ENCODE assay signal across 1 cellular context in the genomic region with DNA sequence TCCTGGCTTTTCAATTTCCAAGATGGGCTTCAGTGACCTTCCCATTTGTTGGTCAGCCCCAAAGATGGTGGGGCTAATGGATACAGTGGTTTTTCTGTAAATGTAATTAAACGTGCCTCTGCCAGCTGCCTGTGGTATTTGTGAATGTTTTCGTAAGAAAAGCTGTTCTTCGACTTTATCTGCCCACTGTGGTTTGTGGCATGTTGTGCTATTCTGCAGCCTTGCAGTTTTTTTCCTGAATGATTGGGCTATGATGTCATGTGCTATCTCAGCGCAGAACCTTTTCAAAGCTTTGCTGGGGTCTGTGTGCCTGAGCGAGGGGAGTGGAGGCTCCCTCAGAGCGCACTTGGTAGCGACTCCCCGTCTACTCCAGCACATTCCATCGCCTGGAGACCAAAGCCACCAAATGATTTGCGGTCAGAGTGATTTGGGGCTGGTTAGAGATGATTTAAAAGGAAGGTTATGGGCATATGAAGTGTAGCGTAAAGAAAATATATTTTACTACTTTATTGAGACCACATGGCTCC.
TF ChIP-seq lines count a peak whose summit lies in the region.

No MANE protein-coding gene starts in this region.

TF ChIP-seq in HEK293, 187 proteins besides CTCF, POLR2A, EP300 and RAD21 (continued from another document and continues in another):
- TF ChIP-seq ZSCAN16 (tag by site-specific recombination; IDR thresholded peaks at IDR 0.05): peak; percentile 53; the same call in 1 of the 2 replicates
- TF ChIP-seq ZNF138 (tag by site-specific recombination; IDR thresholded peaks at IDR 0.05; ENCODE audit: borderline replicate concordance): no peak
- TF ChIP-seq ZNF18 (tag by site-specific recombination; IDR thresholded peaks at IDR 0.05): peak; percentile 63
- TF ChIP-seq MYNN (tag by site-specific recombination; IDR thresholded peaks at IDR 0.05; ENCODE audit: borderline replicate concordance): no peak
- TF ChIP-seq SCRT2 (tag by site-specific recombination; IDR thresholded peaks at IDR 0.05): no peak
- 0 out of 2 replicates have a peak, but pooled peaks have one; percentile 12 for TF ChIP-seq ZBTB48 (tag by site-specific recombination; IDR thresholded peaks at IDR 0.05)
- peak; percentile 95 for TF ChIP-seq ZXDB (tag by site-specific recombination; IDR thresholded peaks at IDR 0.05)
- peak; percentile 48; the same call in 1 of the 2 replicates for TF ChIP-seq TCF7L2 (IDR thresholded peaks at IDR 0.05; ENCODE audit: borderline replicate concordance, low read depth, low read length)
- TF ChIP-seq, protein P1, sequence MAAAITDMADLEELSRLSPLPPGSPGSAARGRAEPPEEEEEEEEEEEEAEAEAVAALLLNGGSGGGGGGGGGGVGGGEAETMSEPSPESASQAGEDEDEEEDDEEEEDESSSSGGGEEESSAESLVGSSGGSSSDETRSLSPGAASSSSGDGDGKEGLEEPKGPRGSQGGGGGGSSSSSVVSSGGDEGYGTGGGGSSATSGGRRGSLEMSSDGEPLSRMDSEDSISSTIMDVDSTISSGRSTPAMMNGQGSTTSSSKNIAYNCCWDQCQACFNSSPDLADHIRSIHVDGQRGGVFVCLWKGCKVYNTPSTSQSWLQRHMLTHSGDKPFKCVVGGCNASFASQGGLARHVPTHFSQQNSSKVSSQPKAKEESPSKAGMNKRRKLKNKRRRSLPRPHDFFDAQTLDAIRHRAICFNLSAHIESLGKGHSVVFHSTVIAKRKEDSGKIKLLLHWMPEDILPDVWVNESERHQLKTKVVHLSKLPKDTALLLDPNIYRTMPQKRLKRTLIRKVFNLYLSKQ (tag by site-specific recombination; IDR thresholded peaks at IDR 0.05; ENCODE audit: borderline replicate concordance): no peak
- no peak for TF ChIP-seq ZNF174 (tag by site-specific recombination; IDR thresholded peaks at IDR 0.05)
- no peak for TF ChIP-seq ZNF169 (tag by site-specific recombination; IDR thresholded peaks at IDR 0.05)
- TF ChIP-seq, protein P2, sequence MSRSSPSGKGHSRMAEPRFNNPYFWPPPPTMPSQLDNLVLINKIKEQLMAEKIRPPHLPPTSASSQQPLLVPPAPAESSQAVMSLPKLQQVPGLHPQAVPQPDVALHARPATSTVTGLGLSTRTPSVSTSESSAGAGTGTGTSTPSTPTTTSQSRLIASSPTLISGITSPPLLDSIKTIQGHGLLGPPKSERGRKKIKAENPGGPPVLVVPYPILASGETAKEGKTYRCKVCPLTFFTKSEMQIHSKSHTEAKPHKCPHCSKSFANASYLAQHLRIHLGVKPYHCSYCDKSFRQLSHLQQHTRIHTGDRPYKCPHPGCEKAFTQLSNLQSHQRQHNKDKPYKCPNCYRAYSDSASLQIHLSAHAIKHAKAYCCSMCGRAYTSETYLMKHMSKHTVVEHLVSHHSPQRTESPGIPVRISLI (tag by site-specific recombination; IDR thresholded peaks at IDR 0.05): peak; percentile 97
- peak; percentile 43; the same call in 1 of the 2 replicates for TF ChIP-seq ZFP37 (tag by site-specific recombination; IDR thresholded peaks at IDR 0.05)
- no peak for TF ChIP-seq ZNF214 (tag by site-specific recombination; IDR thresholded peaks at IDR 0.05; ENCODE audit: borderline replicate concordance)
- TF ChIP-seq SP7 (tag by site-specific recombination; IDR thresholded peaks at IDR 0.05): peak; percentile 89
- TF ChIP-seq, protein P3, sequence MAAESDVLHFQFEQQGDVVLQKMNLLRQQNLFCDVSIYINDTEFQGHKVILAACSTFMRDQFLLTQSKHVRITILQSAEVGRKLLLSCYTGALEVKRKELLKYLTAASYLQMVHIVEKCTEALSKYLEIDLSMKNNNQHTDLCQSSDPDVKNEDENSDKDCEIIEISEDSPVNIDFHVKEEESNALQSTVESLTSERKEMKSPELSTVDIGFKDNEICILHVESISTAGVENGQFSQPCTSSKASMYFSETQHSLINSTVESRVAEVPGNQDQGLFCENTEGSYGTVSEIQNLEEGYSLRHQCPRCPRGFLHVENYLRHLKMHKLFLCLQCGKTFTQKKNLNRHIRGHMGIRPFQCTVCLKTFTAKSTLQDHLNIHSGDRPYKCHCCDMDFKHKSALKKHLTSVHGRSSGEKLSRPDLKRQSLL (tag by site-specific recombination; IDR thresholded peaks at IDR 0.05): peak; percentile 49; the same call in 1 of the 2 replicates
- peak; percentile 58; the same call in 1 of the 2 replicates for TF ChIP-seq ZBTB8A (tag by site-specific recombination; IDR thresholded peaks at IDR 0.05)
- peak; percentile 90 for TF ChIP-seq KLF10 (tag by site-specific recombination; IDR thresholded peaks at IDR 0.05)
- TF ChIP-seq HOXA7 (CRISPR knock-in tag; IDR thresholded peaks at IDR 0.05; ENCODE audit: borderline replicate concordance): no peak
- no peak for TF ChIP-seq ZFHX2 (tag by site-specific recombination; conservative IDR thresholded peaks at IDR 0.05)
- no peak for TF ChIP-seq ZNF155 (tag by site-specific recombination; IDR thresholded peaks at IDR 0.05)
- TF ChIP-seq ZNF341 (tag by site-specific recombination; IDR thresholded peaks at IDR 0.05; ENCODE audit: low read depth): peak; percentile 84
- TF ChIP-seq ZNF157 (tag by site-specific recombination; IDR thresholded peaks at IDR 0.05): no peak
- TF ChIP-seq, protein P4, sequence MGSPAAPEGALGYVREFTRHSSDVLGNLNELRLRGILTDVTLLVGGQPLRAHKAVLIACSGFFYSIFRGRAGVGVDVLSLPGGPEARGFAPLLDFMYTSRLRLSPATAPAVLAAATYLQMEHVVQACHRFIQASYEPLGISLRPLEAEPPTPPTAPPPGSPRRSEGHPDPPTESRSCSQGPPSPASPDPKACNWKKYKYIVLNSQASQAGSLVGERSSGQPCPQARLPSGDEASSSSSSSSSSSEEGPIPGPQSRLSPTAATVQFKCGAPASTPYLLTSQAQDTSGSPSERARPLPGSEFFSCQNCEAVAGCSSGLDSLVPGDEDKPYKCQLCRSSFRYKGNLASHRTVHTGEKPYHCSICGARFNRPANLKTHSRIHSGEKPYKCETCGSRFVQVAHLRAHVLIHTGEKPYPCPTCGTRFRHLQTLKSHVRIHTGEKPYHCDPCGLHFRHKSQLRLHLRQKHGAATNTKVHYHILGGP (tag by site-specific recombination; IDR thresholded peaks at IDR 0.05): no peak
- TF ChIP-seq, protein P5, sequence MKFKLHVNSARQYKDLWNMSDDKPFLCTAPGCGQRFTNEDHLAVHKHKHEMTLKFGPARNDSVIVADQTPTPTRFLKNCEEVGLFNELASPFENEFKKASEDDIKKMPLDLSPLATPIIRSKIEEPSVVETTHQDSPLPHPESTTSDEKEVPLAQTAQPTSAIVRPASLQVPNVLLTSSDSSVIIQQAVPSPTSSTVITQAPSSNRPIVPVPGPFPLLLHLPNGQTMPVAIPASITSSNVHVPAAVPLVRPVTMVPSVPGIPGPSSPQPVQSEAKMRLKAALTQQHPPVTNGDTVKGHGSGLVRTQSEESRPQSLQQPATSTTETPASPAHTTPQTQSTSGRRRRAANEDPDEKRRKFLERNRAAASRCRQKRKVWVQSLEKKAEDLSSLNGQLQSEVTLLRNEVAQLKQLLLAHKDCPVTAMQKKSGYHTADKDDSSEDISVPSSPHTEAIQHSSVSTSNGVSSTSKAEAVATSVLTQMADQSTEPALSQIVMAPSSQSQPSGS (tag by site-specific recombination; IDR thresholded peaks at IDR 0.05; ENCODE audit: low read depth): peak; percentile 95
- TF ChIP-seq WT1 (tag by site-specific recombination; IDR thresholded peaks at IDR 0.05): peak; percentile 92
- no peak for TF ChIP-seq ZFP3 (tag by site-specific recombination; IDR thresholded peaks at IDR 0.05; ENCODE audit: low read depth)
- no peak for TF ChIP-seq ZNF221 (tag by site-specific recombination; IDR thresholded peaks at IDR 0.05; ENCODE audit: borderline replicate concordance)
- TF ChIP-seq ZNF114 (tag by site-specific recombination; IDR thresholded peaks at IDR 0.05): no peak
- TF ChIP-seq BCL11B (tag by site-specific recombination; IDR thresholded peaks at IDR 0.05; ENCODE audit: low read depth): no peak
- no peak for TF ChIP-seq ZNF16 (tag by site-specific recombination; IDR thresholded peaks at IDR 0.05; ENCODE audit: low read depth)
- 0 out of 2 replicates have a peak, but pooled peaks have one; percentile 36 for TF ChIP-seq ZSCAN23 (tag by site-specific recombination; IDR thresholded peaks at IDR 0.05)
- TF ChIP-seq ZNF23 (tag by site-specific recombination; IDR thresholded peaks at IDR 0.05; ENCODE audit: borderline replicate concordance): no peak
- TF ChIP-seq KLF1 (tag by site-specific recombination; IDR thresholded peaks at IDR 0.05): no peak
- TF ChIP-seq, protein P6, sequence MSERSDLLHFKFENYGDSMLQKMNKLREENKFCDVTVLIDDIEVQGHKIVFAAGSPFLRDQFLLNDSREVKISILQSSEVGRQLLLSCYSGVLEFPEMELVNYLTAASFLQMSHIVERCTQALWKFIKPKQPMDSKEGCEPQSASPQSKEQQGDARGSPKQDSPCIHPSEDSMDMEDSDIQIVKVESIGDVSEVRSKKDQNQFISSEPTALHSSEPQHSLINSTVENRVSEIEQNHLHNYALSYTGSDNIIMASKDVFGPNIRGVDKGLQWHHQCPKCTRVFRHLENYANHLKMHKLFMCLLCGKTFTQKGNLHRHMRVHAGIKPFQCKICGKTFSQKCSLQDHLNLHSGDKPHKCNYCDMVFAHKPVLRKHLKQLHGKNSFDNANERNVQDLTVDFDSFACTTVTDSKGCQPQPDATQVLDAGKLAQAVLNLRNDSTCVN (tag by site-specific recombination; optimal IDR thresholded peaks at IDR 0.05): peak; percentile 30
- TF ChIP-seq ZNF785 (tag by site-specific recombination; IDR thresholded peaks at IDR 0.05): no peak
- TF ChIP-seq, protein P7, sequence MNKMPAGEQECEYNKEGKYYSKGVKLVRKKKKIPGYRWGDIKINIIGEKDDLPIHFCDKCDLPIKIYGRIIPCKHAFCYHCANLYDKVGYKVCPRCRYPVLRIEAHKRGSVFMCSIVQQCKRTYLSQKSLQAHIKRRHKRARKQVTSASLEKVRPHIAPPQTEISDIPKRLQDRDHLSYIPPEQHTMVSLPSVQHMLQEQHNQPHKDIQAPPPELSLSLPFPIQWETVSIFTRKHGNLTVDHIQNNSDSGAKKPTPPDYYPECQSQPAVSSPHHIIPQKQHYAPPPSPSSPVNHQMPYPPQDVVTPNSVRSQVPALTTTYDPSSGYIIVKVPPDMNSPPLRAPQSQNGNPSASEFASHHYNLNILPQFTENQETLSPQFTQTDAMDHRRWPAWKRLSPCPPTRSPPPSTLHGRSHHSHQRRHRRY (tag by site-specific recombination; IDR thresholded peaks at IDR 0.05): no peak
- TF ChIP-seq, protein P8, sequence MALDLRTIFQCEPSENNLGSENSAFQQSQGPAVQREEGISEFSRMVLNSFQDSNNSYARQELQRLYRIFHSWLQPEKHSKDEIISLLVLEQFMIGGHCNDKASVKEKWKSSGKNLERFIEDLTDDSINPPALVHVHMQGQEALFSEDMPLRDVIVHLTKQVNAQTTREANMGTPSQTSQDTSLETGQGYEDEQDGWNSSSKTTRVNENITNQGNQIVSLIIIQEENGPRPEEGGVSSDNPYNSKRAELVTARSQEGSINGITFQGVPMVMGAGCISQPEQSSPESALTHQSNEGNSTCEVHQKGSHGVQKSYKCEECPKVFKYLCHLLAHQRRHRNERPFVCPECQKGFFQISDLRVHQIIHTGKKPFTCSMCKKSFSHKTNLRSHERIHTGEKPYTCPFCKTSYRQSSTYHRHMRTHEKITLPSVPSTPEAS (tag by site-specific recombination; IDR thresholded peaks at IDR 0.05): peak; percentile 30; the same call in 1 of the 2 replicates
- no peak for TF ChIP-seq ZNF416 (tag by site-specific recombination; IDR thresholded peaks at IDR 0.05)
- no peak for TF ChIP-seq ZNF202 (tag by site-specific recombination; IDR thresholded peaks at IDR 0.05; ENCODE audit: borderline replicate concordance)
- TF ChIP-seq ZNF302 (tag by site-specific recombination; IDR thresholded peaks at IDR 0.05; ENCODE audit: low read depth): no peak
- TF ChIP-seq, protein P9, sequence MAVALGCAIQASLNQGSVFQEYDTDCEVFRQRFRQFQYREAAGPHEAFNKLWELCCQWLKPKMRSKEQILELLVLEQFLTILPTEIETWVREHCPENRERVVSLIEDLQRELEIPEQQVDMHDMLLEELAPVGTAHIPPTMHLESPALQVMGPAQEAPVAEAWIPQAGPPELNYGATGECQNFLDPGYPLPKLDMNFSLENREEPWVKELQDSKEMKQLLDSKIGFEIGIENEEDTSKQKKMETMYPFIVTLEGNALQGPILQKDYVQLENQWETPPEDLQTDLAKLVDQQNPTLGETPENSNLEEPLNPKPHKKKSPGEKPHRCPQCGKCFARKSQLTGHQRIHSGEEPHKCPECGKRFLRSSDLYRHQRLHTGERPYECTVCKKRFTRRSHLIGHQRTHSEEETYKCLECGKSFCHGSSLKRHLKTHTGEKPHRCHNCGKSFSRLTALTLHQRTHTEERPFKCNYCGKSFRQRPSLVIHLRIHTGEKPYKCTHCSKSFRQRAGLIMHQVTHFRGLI (tag by site-specific recombination; IDR thresholded peaks at IDR 0.05): no peak
- no peak for TF ChIP-seq ZNF148 (tag by site-specific recombination; IDR thresholded peaks at IDR 0.05; ENCODE audit: borderline replicate concordance)
